In the genomic region with DNA sequence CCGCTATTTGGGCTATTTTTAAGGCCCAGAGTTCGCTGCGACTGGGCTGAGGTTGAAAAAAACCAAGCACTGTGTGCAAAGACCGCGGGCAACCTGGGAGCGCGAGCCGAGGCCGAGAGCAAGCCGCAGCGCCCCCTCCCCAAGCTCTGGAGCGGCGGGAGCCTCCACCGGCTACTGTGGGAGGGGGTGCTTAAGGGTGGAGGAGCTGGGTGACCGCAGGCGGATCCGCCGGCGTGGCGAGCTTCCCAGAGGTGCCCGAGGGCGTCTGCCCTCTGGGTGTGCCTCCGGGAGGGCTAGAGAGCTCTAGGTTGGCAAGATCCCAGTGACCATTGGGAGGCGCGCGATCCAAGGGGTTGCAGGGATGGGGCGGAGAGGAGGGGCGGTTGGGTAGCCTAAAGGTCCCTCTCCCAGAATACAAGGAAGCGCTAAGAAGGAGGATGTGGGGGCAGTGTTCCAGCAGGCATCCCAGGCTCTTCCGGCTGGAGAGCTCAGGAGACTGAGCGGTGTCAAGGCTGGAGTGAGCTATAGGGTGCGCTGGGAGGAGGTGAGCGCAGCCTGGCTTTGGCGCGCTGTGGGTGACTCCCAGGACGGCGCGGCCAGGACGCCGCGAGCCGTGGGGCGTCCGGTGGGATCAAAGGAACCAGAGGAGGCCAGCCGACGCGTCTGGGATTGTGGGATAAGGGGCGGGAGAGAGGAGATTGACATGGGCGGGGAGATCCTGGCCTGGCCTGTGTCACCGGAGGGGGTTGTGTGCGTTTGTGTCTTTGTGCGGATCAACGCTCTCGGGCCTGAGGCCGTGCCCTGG, we compare ENCODE assay signal across 11 cellular contexts. TPM values are rescaled to one million over a fixed set of nuclear protein-coding genes. Genes with fewer than 3 reads are reported as not detected.
DNase-seq lines count a peak whose midpoint lies in the region; ATAC-seq and TF ChIP-seq lines count a peak whose summit lies in the region.
"Had no signal": no experiment of that assay in that cellular context is flagged by ENCODE, and none has a peak within 500 bp of the region (broad histone marks: within the 10 kb centered on the region; RNA-seq: fewer than 3 reads in every experiment).

No MANE protein-coding gene starts in this region.

- H3K27me3 ChIP-seq in SK-N-SH (ENCODE audit: insufficient read depth) (peaks cover 27% of the 10 kb centered on the region), spleen (replicated peaks in 1 of 7) (peaks cover 17 to 100% (median 97%) of the 10 kb centered on the region in 7 donors)
- H3K27me3 ChIP-seq in CD4-positive, alpha-beta memory T cell (ENCODE audit: insufficient read depth, low read length), result peaks cover 52% of the 10 kb centered on the region

- peak overlapping the region; percentile 80 for H3K4me2 ChIP-seq in SK-N-SH

- H3K9me2 ChIP-seq in SK-N-SH, result no peaks in the 10 kb centered on the region

- peaks cover 0 to 3% of the 10 kb centered on the region in 2 donors for H3K36me3 Mint-ChIP-seq in CD4-positive, alpha-beta memory T cell

- H3K4me3 ChIP-seq in SK-N-SH (ENCODE audit: low read depth in 2 of 2, low read length in 1 of 2), result peak overlapping the region; percentile 38 to 53
- H3K4me3 ChIP-seq in spleen, result peak overlapping the region in 1 of 8 donors; percentile 36
- no peak overlapping the region for H3K4me3 ChIP-seq in CD4-positive, alpha-beta memory T cell (ENCODE audit: low read length in 2 of 2)
- H3K4me3 ChIP-seq: lung had no signal

- no peak for TF ChIP-seq EP300 in SK-N-SH (IDR thresholded peaks at IDR 0.05; ENCODE audit: borderline replicate concordance in 1 of 2, low read depth in 1 of 2, low read length in 1 of 2)

- H3K36me3 ChIP-seq in SK-N-SH (replicated peaks in 1 of 2; ENCODE audit: control insufficient read depth in 1 of 2, insufficient read depth in 2 of 2, low read length in 1 of 2) (no peaks in the 10 kb centered on the region), spleen (no peaks in the 10 kb centered on the region)
- H3K36me3 ChIP-seq in CD4-positive, alpha-beta memory T cell (ENCODE audit: insufficient read depth, low read length), result no peaks in the 10 kb centered on the region

- peaks cover 0 to 20% (median 13%) of the 10 kb centered on the region in 8 donors for H3K9me3 Mint-ChIP-seq in CD4-positive, alpha-beta memory T cell

- H3K4me1 ChIP-seq in SK-N-SH (ENCODE audit: control insufficient read depth in 1 of 2, insufficient read depth in 2 of 2, low read depth in 1 of 2, low read length in 1 of 2), result peaks cover 0 to 8% of the 10 kb centered on the region in 2 experiments; a peak in 3 of 4 replicates
- H3K4me1 ChIP-seq in spleen, result peaks cover 0 to 34% (median 16%) of the 10 kb centered on the region in 6 donors
- no peaks in the 10 kb centered on the region for H3K4me1 ChIP-seq in CD4-positive, alpha-beta memory T cell (ENCODE audit: insufficient read depth, low read length)

- H3K9me3 ChIP-seq in SK-N-SH (no peaks in the 10 kb centered on the region), spleen (no peaks in the 10 kb centered on the region)
- H3K9me3 ChIP-seq in CD4-positive, alpha-beta memory T cell (ENCODE audit: control insufficient read depth in 1 of 2, low read length in 2 of 2), result no peaks in the 10 kb centered on the region

- peaks cover 79 to 80% of the 10 kb centered on the region in 2 donors for H3K27me3 Mint-ChIP-seq in CD4-positive, alpha-beta memory T cell

- H3K27ac Mint-ChIP-seq in CD4-positive, alpha-beta memory T cell, result no peak overlapping the region

- intact Hi-C loops in spleen (cut with DNase I; ENCODE audit: low total_unique reads), result no loop called here
- intact Hi-C loops in CD4-positive, alpha-beta memory T cell (cut with micrococcal nuclease), result no loop called here

- ATAC-seq in left lobe of liver, result peak; percentile 47

- TF ChIP-seq RAD21 in SK-N-SH (IDR thresholded peaks at IDR 0.05; ENCODE audit: low read length), result no peak

- peak overlapping the region in 2 of 8 donors; percentile 4 to 29 for H3K4me3 Mint-ChIP-seq in CD4-positive, alpha-beta memory T cell

- peaks cover 5 to 23% (median 14%) of the 10 kb centered on the region in 4 donors for H3K4me1 Mint-ChIP-seq in CD4-positive, alpha-beta memory T cell

- TF ChIP-seq CTCF in SK-N-SH (IDR thresholded peaks at IDR 0.05) (no peak), spleen (IDR thresholded peaks at IDR 0.05 in 8 of 11, conservative IDR thresholded peaks at IDR 0.05 in 3 of 11) (no peak)

- H4K20me1 ChIP-seq in SK-N-SH (ENCODE audit: insufficient read depth), result no peaks in the 10 kb centered on the region

- no peaks in the 10 kb centered on the region for H3K79me2 ChIP-seq in SK-N-SH (ENCODE audit: insufficient read depth)

- in situ Hi-C loops in Caki2 (cut with HindIII; ENCODE audit: low pct_unique_long_range_greater_than_20kb, low sequenced_read_pairs), result no loop called here

- H2AFZ ChIP-seq in SK-N-SH (ENCODE audit: low read depth), result peak overlapping the region; percentile 80; the same call in 1 of the 2 replicates

- CTCF ChIA-PET in SK-N-SH (lab: Yijun Ruan, JAX), result interaction anchor here (0.6 to 6.3 kb wide), 15 partner anchors 8 to 1100 kb away, joined by 3 to 78 read pairs (median 5); partner anchors contain the start of genes DLX5 and DLX6
- CTCF ChIA-PET in CD4-positive, alpha-beta memory T cell (lab: Charles Lee; ENCODE audit: partially characterized antibody), result interaction anchor here (1.1 kb wide), 1 partner anchor 11 kb away, joined by 3 read pairs; no protein-coding TSS in a partner anchor

- POLR2A ChIA-PET in SK-N-SH (lab: Yijun Ruan, JAX), result interaction anchor here (0.6 to 2.2 kb wide), 2 partner anchors 11 to 940 kb away, joined by 3 to 19 read pairs; partner anchors contain the start of gene DLX6
- POLR2A ChIA-PET in CD4-positive, alpha-beta memory T cell (lab: Charles Lee; ENCODE audit: partially characterized antibody), result no interaction called here

- H3K27ac ChIP-seq in SK-N-SH (ENCODE audit: low read depth in 2 of 2, low read length in 1 of 2) (no peak overlapping the region), spleen (no peak overlapping the region)
- H3K27ac ChIP-seq in CD4-positive, alpha-beta memory T cell (ENCODE audit: low read depth, low read length), result no peak overlapping the region

- WGBS in SK-N-SH (ENCODE audit: low lambda C conversion rate), result 25% methylated on average over 41 of the region's 55 CpGs
- 3 to 8% (median 5%) methylated on average over 52 to 54 of the region's 55 CpGs for WGBS in spleen, 5 donors

- DNase-seq in Caki2 (ENCODE audit: low read depth), result peak; percentile 82
- peak; percentile 68 for DNase-seq in M059J (ENCODE audit: low read depth)
- DNase-seq in SK-N-SH, result peak; percentile 89
- no peak for DNase-seq in left lobe of liver (ENCODE audit: low spot score)
- no peak for DNase-seq in hypothalamus (lab: John Stamatoyannopoulos, UW)
- DNase-seq in cerebellar cortex (ENCODE audit: low spot score), result no peak
- DNase-seq in spleen, result no peak
- no peak for DNase-seq in CD4-positive, alpha-beta memory T cell
- DNase-seq: activated CD4-positive, alpha-beta T cell treated with anti-CD3 and anti-CD28 coated beads, Interleukin-2, amount 50 U/mL, for 1 hour had no signal

- no peak overlapping the region for H3K9ac ChIP-seq in SK-N-SH

- TF ChIP-seq POLR2A in spleen (IDR thresholded peaks at IDR 0.05), result no peak

- H3F3A ChIP-seq in SK-N-SH (replicated peaks; ENCODE audit: insufficient read depth), result no peaks in the 10 kb centered on the region

TF ChIP-seq in SK-N-SH, 30 proteins besides CTCF, POLR2A, EP300 and RAD21:
- TF ChIP-seq CHD2 (IDR thresholded peaks at IDR 0.05; ENCODE audit: low read length, partially characterized antibody) (peak; percentile 28), SMC3 (IDR thresholded peaks at IDR 0.05; ENCODE audit: low read depth, low read length) (no peak), GATA2 (CRISPR knock-in tag; IDR thresholded peaks at IDR 0.05) (no peak)

RNA-seq across cellular contexts. Expression of gene DLX5, which starts 8.0 kb away (rescaled TPM):
- total RNA-seq in Caki2 (2014; rRNA removed; shearing (Covaris generic); ENCODE audit: low replicate concordance), result 0.10 TPM in 1 of 2 replicates, not detected in the other
- total RNA-seq in M059J (2014; rRNA removed; shearing (Covaris generic)), result 0.98 and 1.2 TPM in 2 replicates
- polyA plus RNA-seq in SK-N-SH (2012; rRNA removed) (0.06 TPM in 1 of 2 replicates, not detected in the other), spleen (under 1 TPM in 1 of 3 donors, not detected in 2; 0.14 TPM)
- 0.08 and 0.26 TPM in 2 replicates for polyA plus RNA-seq in SK-N-SH (2012; cell fraction: cytosol; rRNA removed)
- 0.11 and 0.15 TPM in 2 replicates for polyA plus RNA-seq in SK-N-SH (2012; cell fraction: nucleus; rRNA removed)
- total RNA-seq in left lobe of liver (not detected), spleen (under 1 TPM in 1 of 7 donors, not detected in 6; 0.36 TPM)
- total RNA-seq in CD4-positive, alpha-beta memory T cell, result not detected
- polyA plus RNA-seq in CD4-positive, alpha-beta memory T cell, result not detected
- total RNA-seq: G401 had no signal

RNA-seq across cellular contexts. Expression of gene DLX6, which starts 11.2 kb away (rescaled TPM):
- total RNA-seq in Caki2 (2014; rRNA removed; shearing (Covaris generic); ENCODE audit: low replicate concordance), result 0.54 and 4.3 TPM in 2 replicates
- 0.22 and 1.6 TPM in 2 replicates for total RNA-seq in M059J (2014; rRNA removed; shearing (Covaris generic))
- polyA plus RNA-seq in SK-N-SH (2012; rRNA removed), result 0.23 and 0.37 TPM in 2 replicates
- 0.21 and 0.41 TPM in 2 replicates for polyA plus RNA-seq in SK-N-SH (2012; cell fraction: cytosol; rRNA removed)
- polyA plus RNA-seq in SK-N-SH (2012; cell fraction: nucleus; rRNA removed), result 0.35 and 1.1 TPM in 2 replicates
- total RNA-seq in left lobe of liver, result not detected
- not detected for total RNA-seq in spleen
- not detected for polyA plus RNA-seq in spleen
- total RNA-seq in CD4-positive, alpha-beta memory T cell, result not detected
- polyA plus RNA-seq in CD4-positive, alpha-beta memory T cell, result not detected
- total RNA-seq: G401, lung had no signal
- polyA plus RNA-seq: lung had no signal

Comparison
In these comparisons a context has a peak if more than half of its experiments do, and no peak if none do; other contexts are left out.
1. DNase-seq: peak in Caki2 (single experiment), M059J (single experiment) and SK-N-SH (single experiment); none in left lobe of liver (single experiment), hypothalamus (0 of 51), cerebellar cortex (single experiment), spleen (single experiment) and CD4-positive, alpha-beta memory T cell (0 of 5).
2. H3K4me3 ChIP-seq: peak in SK-N-SH (2 of 2); none in CD4-positive, alpha-beta memory T cell (0 of 2).